ENCODE assay signal across 24 cellular contexts in the genomic region with DNA sequence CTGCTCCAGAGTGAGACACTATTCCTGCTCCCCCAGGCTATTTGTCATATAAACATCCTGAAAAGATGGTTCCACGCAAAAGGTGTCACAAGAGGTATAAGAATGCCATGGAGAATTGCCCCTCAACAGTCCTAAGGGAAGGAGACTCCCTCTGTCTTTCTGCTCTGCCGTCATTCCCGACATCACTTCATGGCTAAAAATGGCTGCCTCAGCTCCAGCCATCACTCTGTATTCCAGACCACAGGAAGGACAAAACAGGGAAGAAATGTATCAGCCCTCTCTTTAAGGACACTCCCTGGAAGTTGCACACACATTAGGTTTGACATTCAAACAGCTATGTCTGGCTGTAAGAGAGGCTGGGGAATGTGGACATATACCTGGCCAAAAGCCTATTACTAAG.
"Had no signal": no experiment of that assay in that cellular context is flagged by ENCODE, and none has a peak within 500 bp of the region (broad histone marks: within the 10 kb centered on the region; RNA-seq: fewer than 3 reads in every experiment).

No MANE protein-coding gene starts in this region.

- H2AFZ ChIP-seq: hepatocyte had no signal

- ATAC-seq: foreskin keratinocyte, gastroesophageal sphincter, heart left ventricle, left cardiac atrium, left lung, left ventricle myocardium superior, lower lobe of right lung, mucosa of descending colon had no signal

- H3K9me3 ChIP-seq: mucosa of descending colon had no signal

- DNase-seq: dermis blood vessel endothelial cell; dorsolateral prefrontal cortex; effector CD4-positive, alpha-beta T cell; effector memory CD4-positive, alpha-beta T cell; foreskin keratinocyte; heart left ventricle; hypothalamus; immature natural killer cell; islet precursor cell; kidney; left cardiac atrium; left lung; left ventricle myocardium superior; lower lobe of right lung; mesenchymal stem cell; mucosa of descending colon; naive B cell had no signal

- H3K36me3 ChIP-seq: esophagus muscularis mucosa, gastroesophageal sphincter, heart left ventricle, left lung, lower lobe of right lung had no signal

- H3K27me3 ChIP-seq: dorsolateral prefrontal cortex, esophagus muscularis mucosa, gastroesophageal sphincter, heart left ventricle, hepatocyte, left lung had no signal

- FAIRE-seq: colon, endothelial cell of umbilical vein, frontal cortex, kidney had no signal

- H3K4me3 ChIP-seq: coronary artery, dorsolateral prefrontal cortex, esophagus muscularis mucosa, gastroesophageal sphincter, heart left ventricle, hepatocyte, left lung, lower lobe of right lung, mucosa of descending colon had no signal

- H3K4me1 ChIP-seq: foreskin keratinocyte had no signal

- H3K4me2 ChIP-seq: hepatocyte had no signal

- H3K27ac ChIP-seq: coronary artery, dorsolateral prefrontal cortex, esophagus muscularis mucosa, foreskin keratinocyte, gastroesophageal sphincter, heart left ventricle, hepatocyte, left lung, lower lobe of right lung had no signal

- H3K79me2 ChIP-seq: hepatocyte had no signal
